1 cellular context compared by ENCODE assay signal in genomic region chr17:69367298-69367697, GRCh38.
A peak's percentile ranks its signal among the peaks of the same experiment; 100 is the strongest.
TF ChIP-seq lines count a peak whose summit lies in the region.

No MANE protein-coding gene starts in this region.

TF ChIP-seq in K562, 482 proteins besides CTCF, POLR2A, EP300 and RAD21 (continued from another document):
- TF ChIP-seq ZBTB11 (CRISPR knock-in tag; IDR thresholded peaks at IDR 0.05) (no peak), MEF2A (IDR thresholded peaks at IDR 0.05; ENCODE audit: control insufficient read depth, low read depth, low read length) (no peak), ZNF551 (CRISPR knock-in tag; IDR thresholded peaks at IDR 0.05) (no peak), ZNF431 (CRISPR knock-in tag; IDR thresholded peaks at IDR 0.05) (no peak), ILF3 (IDR thresholded peaks at IDR 0.05; ENCODE audit: borderline replicate concordance) (no peak), GMEB1 (CRISPR knock-in tag; IDR thresholded peaks at IDR 0.05) (no peak), CAMTA2 (CRISPR knock-in tag; conservative IDR thresholded peaks at IDR 0.05) (no peak), RFX1 (IDR thresholded peaks at IDR 0.05) (peak; percentile 38; the same call in 1 of the 2 replicates), GATAD2A (IDR thresholded peaks at IDR 0.05) (no peak), FOXK2 (conservative IDR thresholded peaks at IDR 0.05 in 1 of 2, IDR thresholded peaks at IDR 0.05 in 1 of 2; ENCODE audit: low read depth in 2 of 2) (no peak), USF2 (CRISPR knock-in tag; IDR thresholded peaks at IDR 0.05) (no peak)
TF ChIP-seq in K562: peak in this region for 2.
